11 cellular contexts compared by ENCODE assay signal in the genomic region with DNA sequence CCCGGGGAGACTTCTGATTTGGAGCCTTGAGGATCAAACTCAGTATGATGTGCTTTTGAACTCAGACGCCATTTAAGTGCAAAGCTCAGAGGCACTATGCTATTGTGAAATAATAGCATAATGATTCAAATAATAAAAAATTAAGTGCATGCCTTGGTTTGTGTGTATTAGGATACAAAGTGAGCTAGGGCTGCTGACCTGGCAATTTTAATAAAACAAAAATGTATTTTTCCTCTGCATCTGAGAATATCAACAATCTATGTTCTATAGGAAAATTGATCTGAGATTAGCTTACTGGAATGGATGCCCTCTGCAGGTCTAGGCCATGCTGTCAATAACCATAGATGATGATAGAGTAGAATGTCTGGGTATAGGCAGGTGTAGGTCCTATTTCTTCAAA.
"Had no signal": no experiment of that assay in that cellular context is flagged by ENCODE, and none has a peak within 500 bp of the region (broad histone marks: within the 10 kb centered on the region; RNA-seq: fewer than 3 reads in every experiment).

No MANE protein-coding gene starts in this region.

- DNase-seq: GM23248, GOT3, H7, H9, HCEC 1CT, HFFc6 had no signal

- ATAC-seq: GM23338, HCT116 had no signal

- H3K4me3 ChIP-seq: GM23248, GM23338, HAP-1 had no signal

- H3K36me3 ChIP-seq: HAP-1 had no signal

- H3K4me1 ChIP-seq: HAP-1 had no signal

- FAIRE-seq: H1, H54 had no signal

- H3K4me2 ChIP-seq: GM23338 had no signal

- H3K9me3 ChIP-seq: HAP-1 had no signal

- H3K9ac ChIP-seq: GM23248 had no signal

- H2AFZ ChIP-seq: GM23248, GM23338 had no signal

- H3K27ac ChIP-seq: GM23248 had no signal
